ENCODE assay signal across 3 cellular contexts in genomic region chr1:11691928-11692711, GRCh38.
TF ChIP-seq lines count a peak whose summit lies in the region.

No MANE protein-coding gene starts in this region.

TF ChIP-seq in A549, 52 proteins besides CTCF, POLR2A, EP300 and RAD21:
- TF ChIP-seq HOXB5 (CRISPR knock-in tag; IDR thresholded peaks at IDR 0.05) = no peak

TF ChIP-seq in GM23338, 12 proteins besides CTCF, POLR2A, EP300 and RAD21:
- no peak for TF ChIP-seq EZH2 (IDR thresholded peaks at IDR 0.05; ENCODE audit: low read depth, unreplicated experiment)
- TF ChIP-seq EZH2phosphoT487 (IDR thresholded peaks at IDR 0.05; ENCODE audit: unreplicated experiment) = no peak
- no peak for TF ChIP-seq ZNF331 (CRISPR knock-in tag; IDR thresholded peaks at IDR 0.05; ENCODE audit: low read depth)
- peak; percentile 69 for TF ChIP-seq POLR2AphosphoS5 (IDR thresholded peaks at IDR 0.05; ENCODE audit: low read depth)
- TF ChIP-seq STAT1 (IDR thresholded peaks at IDR 0.05; ENCODE audit: unreplicated experiment) = no peak
- TF ChIP-seq, protein P1, sequence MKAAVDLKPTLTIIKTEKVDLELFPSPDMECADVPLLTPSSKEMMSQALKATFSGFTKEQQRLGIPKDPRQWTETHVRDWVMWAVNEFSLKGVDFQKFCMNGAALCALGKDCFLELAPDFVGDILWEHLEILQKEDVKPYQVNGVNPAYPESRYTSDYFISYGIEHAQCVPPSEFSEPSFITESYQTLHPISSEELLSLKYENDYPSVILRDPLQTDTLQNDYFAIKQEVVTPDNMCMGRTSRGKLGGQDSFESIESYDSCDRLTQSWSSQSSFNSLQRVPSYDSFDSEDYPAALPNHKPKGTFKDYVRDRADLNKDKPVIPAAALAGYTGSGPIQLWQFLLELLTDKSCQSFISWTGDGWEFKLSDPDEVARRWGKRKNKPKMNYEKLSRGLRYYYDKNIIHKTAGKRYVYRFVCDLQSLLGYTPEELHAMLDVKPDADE (IDR thresholded peaks at IDR 0.05) = no peak

TF ChIP-seq in GM12891, 5 proteins besides CTCF, POLR2A, EP300 and RAD21:
- TF ChIP-seq TAF1 (IDR thresholded peaks at IDR 0.05; ENCODE audit: low read depth, low read length) (no peak), PAX5 (IDR thresholded peaks at IDR 0.05; ENCODE audit: insufficient read depth, low read length, severe bottlenecking) (no peak), POLR2AphosphoS5 (IDR thresholded peaks at IDR 0.05; ENCODE audit: low read depth, low read length) (no peak), POU2F2 (IDR thresholded peaks at IDR 0.05; ENCODE audit: low read depth, low read length) (no peak)
TF ChIP-seq in GM12891: peak in this region for 0.
